In genomic region chr1:3323021-3323790, GRCh38 we compare ENCODE assay signal across 1 cellular context.
TF ChIP-seq lines count a peak whose summit lies in the region.

No MANE protein-coding gene starts in this region.

TF ChIP-seq in HepG2, 621 proteins besides CTCF, POLR2A, EP300 and RAD21 (continued from another document and continues in another):
- TF ChIP-seq ELK4 (CRISPR knock-in tag; IDR thresholded peaks at IDR 0.05; ENCODE audit: borderline replicate concordance) (no peak), PRDM15 (CRISPR knock-in tag; IDR thresholded peaks at IDR 0.05) (no peak), SMAD1 (CRISPR knock-in tag; IDR thresholded peaks at IDR 0.05; ENCODE audit: borderline replicate concordance, low read depth) (peak; percentile 52; the same call in 1 of the 2 replicates), PHF21A (CRISPR knock-in tag; IDR thresholded peaks at IDR 0.05) (0 out of 2 replicates have a peak, but pooled peaks have one; percentile 16), ZSCAN25 (CRISPR knock-in tag; IDR thresholded peaks at IDR 0.05) (no peak), GTF2F1 (IDR thresholded peaks at IDR 0.05; ENCODE audit: low read length) (no peak), RFX3 (CRISPR knock-in tag; IDR thresholded peaks at IDR 0.05) (no peak; the same call in 1 of the 2 replicates), MIER3 (CRISPR knock-in tag; IDR thresholded peaks at IDR 0.05; ENCODE audit: borderline replicate concordance) (no peak), ZNF260 (CRISPR knock-in tag; IDR thresholded peaks at IDR 0.05; ENCODE audit: borderline replicate concordance, low read depth) (no peak), ZNF432 (CRISPR knock-in tag; IDR thresholded peaks at IDR 0.05; ENCODE audit: borderline replicate concordance) (no peak), ELF4 (CRISPR knock-in tag; IDR thresholded peaks at IDR 0.05; ENCODE audit: borderline replicate concordance) (no peak), ZNF569 (CRISPR knock-in tag; IDR thresholded peaks at IDR 0.05; ENCODE audit: borderline replicate concordance) (peak; percentile 73; the same call in 1 of the 2 replicates), DDIT3 (CRISPR knock-in tag; IDR thresholded peaks at IDR 0.05) (no peak), SRSF4 (IDR thresholded peaks at IDR 0.05; ENCODE audit: low read depth, low read length, poor library complexity, severe bottlenecking) (no peak), PREB (CRISPR knock-in tag; IDR thresholded peaks at IDR 0.05) (no peak), ZSCAN31 (CRISPR knock-in tag; IDR thresholded peaks at IDR 0.05; ENCODE audit: low read depth) (no peak), SNAPC5 (CRISPR knock-in tag; IDR thresholded peaks at IDR 0.05; ENCODE audit: borderline replicate concordance) (no peak), MBD4 (IDR thresholded peaks at IDR 0.05; ENCODE audit: borderline replicate concordance, low read length) (no peak), ZFP37 (CRISPR knock-in tag; IDR thresholded peaks at IDR 0.05; ENCODE audit: borderline replicate concordance) (no peak), ZNF747 (CRISPR knock-in tag; IDR thresholded peaks at IDR 0.05; ENCODE audit: borderline replicate concordance) (no peak), PATZ1 (CRISPR knock-in tag; IDR thresholded peaks at IDR 0.05) (peak; percentile 41; the same call in 1 of the 2 replicates), HNF4G (IDR thresholded peaks at IDR 0.05; ENCODE audit: borderline replicate concordance, low read depth, low read length) (no peak), HNF4G (CRISPR knock-in tag; IDR thresholded peaks at IDR 0.05; ENCODE audit: borderline replicate concordance, low read depth) (no peak), HOXA5 (CRISPR knock-in tag; IDR thresholded peaks at IDR 0.05) (no peak), CENPBD1 (CRISPR knock-in tag; IDR thresholded peaks at IDR 0.05; ENCODE audit: borderline replicate concordance, low read depth) (no peak), TAF15 (IDR thresholded peaks at IDR 0.05; ENCODE audit: low read depth, low read length, poor library complexity, severe bottlenecking) (no peak), ZNF180 (CRISPR knock-in tag; IDR thresholded peaks at IDR 0.05; ENCODE audit: borderline replicate concordance, low read depth) (no peak), PPARG (CRISPR knock-in tag; conservative IDR thresholded peaks at IDR 0.05) (no peak), ZKSCAN1 (IDR thresholded peaks at IDR 0.05; ENCODE audit: low read length) (no peak), FOXP4 (CRISPR knock-in tag; IDR thresholded peaks at IDR 0.05) (no peak), POGK (CRISPR knock-in tag; conservative IDR thresholded peaks at IDR 0.05) (no peak; the same call in 1 of the 2 replicates), NR0B2 (CRISPR knock-in tag; IDR thresholded peaks at IDR 0.05) (no peak), ZNF335 (CRISPR knock-in tag; IDR thresholded peaks at IDR 0.05) (no peak), AHR (CRISPR knock-in tag; IDR thresholded peaks at IDR 0.05) (0 out of 2 replicates have a peak, but pooled peaks have one; percentile 41), ZFX (CRISPR knock-in tag; IDR thresholded peaks at IDR 0.05; ENCODE audit: low read depth) (no peak; the same call in none of the 2 replicates), SP5 (CRISPR knock-in tag; IDR thresholded peaks at IDR 0.05; ENCODE audit: borderline replicate concordance, low read depth) (no peak), HNRNPH1 (optimal IDR thresholded peaks at IDR 0.05; ENCODE audit: low read depth, low read length) (no peak), ZNF589 (CRISPR knock-in tag; conservative IDR thresholded peaks at IDR 0.05) (0 out of 2 replicates have a peak, but pooled peaks have one; percentile 50), ZNF773 (CRISPR knock-in tag; IDR thresholded peaks at IDR 0.05; ENCODE audit: borderline replicate concordance) (no peak), ZNF703 (CRISPR knock-in tag; IDR thresholded peaks at IDR 0.05; ENCODE audit: borderline replicate concordance) (no peak), ZNF597 (CRISPR knock-in tag; IDR thresholded peaks at IDR 0.05) (no peak), ZNF512 (CRISPR knock-in tag; IDR thresholded peaks at IDR 0.05) (no peak), ZNF749 (CRISPR knock-in tag; IDR thresholded peaks at IDR 0.05; ENCODE audit: borderline replicate concordance) (no peak), ZNF275 (CRISPR knock-in tag; IDR thresholded peaks at IDR 0.05; ENCODE audit: borderline replicate concordance) (0 out of 2 replicates have a peak, but pooled peaks have one; percentile 22), ZNF547 (CRISPR knock-in tag; IDR thresholded peaks at IDR 0.05) (peak; percentile 42; the same call in 1 of the 2 replicates)
